Comparison of ENCODE assay signal across 2 cellular contexts in the genomic region with DNA sequence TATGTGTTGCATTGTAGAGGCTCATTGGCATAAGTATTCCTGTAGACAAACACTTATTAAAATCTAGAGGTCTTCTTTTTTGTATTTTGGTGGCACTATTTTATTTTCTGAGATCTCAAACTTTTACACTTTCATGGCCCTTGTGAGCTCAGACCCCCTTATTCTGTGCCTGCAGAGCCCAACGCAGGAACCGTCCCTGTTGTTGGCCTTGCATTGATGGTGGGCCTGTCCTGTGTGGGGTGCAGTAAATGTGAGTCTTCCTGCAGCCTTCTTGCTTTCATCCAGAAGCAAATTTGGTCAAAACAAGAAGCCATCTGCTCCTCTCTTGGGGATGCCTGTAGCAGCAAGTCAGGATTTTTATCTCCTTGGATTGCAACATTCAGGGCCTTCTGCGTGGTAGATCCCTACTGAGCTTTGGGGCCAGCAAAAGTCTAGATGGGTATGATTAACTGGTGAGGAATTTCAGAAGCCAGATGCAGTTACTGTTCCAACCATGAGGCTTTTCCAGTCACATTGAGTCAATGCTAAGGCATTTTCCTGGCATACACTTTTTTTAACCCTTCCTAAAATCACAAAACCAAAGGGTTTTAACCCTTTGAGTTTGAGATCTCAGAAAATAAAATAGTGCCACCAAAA.
TF ChIP-seq lines count a peak whose summit lies in the region.

No MANE protein-coding gene starts in this region.

TF ChIP-seq in A549, 52 proteins besides CTCF, POLR2A, EP300 and RAD21 (continued from another document):
- TF ChIP-seq HOXB5 (CRISPR knock-in tag; IDR thresholded peaks at IDR 0.05) (peak; percentile 35; the same call in 1 of the 2 replicates), ZSCAN20 (CRISPR knock-in tag; IDR thresholded peaks at IDR 0.05) (0 out of 2 replicates have a peak, but pooled peaks have one; percentile 37), MYC (IDR thresholded peaks at IDR 0.05; ENCODE audit: borderline replicate concordance, low read length) (peak; percentile 70), JUNB (IDR thresholded peaks at IDR 0.05) (peak; percentile 96), NFE2L2 (conservative IDR thresholded peaks at IDR 0.05; ENCODE audit: low read length) (no peak), JUN (IDR thresholded peaks at IDR 0.05) (peak; percentile 88 to 91), SMC3 (IDR thresholded peaks at IDR 0.05) (peak; percentile 44; the same call in 1 of the 3 replicates), HOXA7 (CRISPR knock-in tag; IDR thresholded peaks at IDR 0.05) (no peak), RCOR1 (IDR thresholded peaks at IDR 0.05; ENCODE audit: low read depth, low read length) (0 out of 2 replicates have a peak, but pooled peaks have one; percentile 30), GATA3 (IDR thresholded peaks at IDR 0.05; ENCODE audit: borderline replicate concordance) (peak; percentile 96), FOSL2 (IDR thresholded peaks at IDR 0.05) (peak; percentile 96), FOSL2 (CRISPR knock-in tag; IDR thresholded peaks at IDR 0.05) (peak; percentile 98), FOXS1 (CRISPR knock-in tag; IDR thresholded peaks at IDR 0.05) (peak; percentile 18; the same call in 1 of the 2 replicates), TFCP2L1 (CRISPR knock-in tag; IDR thresholded peaks at IDR 0.05) (no peak), POLR2AphosphoS2 (conservative IDR thresholded peaks at IDR 0.05; ENCODE audit: low read length) (peak; percentile 18; the same call in 1 of the 2 replicates), ZC3H11A (IDR thresholded peaks at IDR 0.05) (no peak), CEBPB (IDR thresholded peaks at IDR 0.05) (peak; percentile 96 to 100)
- TF ChIP-seq, protein P1, sequence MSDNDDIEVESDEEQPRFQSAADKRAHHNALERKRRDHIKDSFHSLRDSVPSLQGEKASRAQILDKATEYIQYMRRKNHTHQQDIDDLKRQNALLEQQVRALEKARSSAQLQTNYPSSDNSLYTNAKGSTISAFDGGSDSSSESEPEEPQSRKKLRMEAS (IDR thresholded peaks at IDR 0.05) = peak; percentile 94
- TF ChIP-seq, protein P2, sequence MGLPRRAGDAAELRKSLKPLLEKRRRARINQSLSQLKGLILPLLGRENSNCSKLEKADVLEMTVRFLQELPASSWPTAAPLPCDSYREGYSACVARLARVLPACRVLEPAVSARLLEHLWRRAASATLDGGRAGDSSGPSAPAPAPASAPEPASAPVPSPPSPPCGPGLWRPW (IDR thresholded peaks at IDR 0.05) = 0 out of 2 replicates have a peak, but pooled peaks have one; percentile 34
- TF ChIP-seq, protein P3, sequence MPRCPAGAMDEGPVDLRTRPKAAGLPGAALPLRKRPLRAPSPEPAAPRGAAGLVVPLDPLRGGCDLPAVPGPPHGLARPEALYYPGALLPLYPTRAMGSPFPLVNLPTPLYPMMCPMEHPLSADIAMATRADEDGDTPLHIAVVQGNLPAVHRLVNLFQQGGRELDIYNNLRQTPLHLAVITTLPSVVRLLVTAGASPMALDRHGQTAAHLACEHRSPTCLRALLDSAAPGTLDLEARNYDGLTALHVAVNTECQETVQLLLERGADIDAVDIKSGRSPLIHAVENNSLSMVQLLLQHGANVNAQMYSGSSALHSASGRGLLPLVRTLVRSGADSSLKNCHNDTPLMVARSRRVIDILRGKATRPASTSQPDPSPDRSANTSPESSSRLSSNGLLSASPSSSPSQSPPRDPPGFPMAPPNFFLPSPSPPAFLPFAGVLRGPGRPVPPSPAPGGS (IDR thresholded peaks at IDR 0.05) = peak; percentile 86; the same call in 2 of the 3 replicates
- TF ChIP-seq, protein P4, sequence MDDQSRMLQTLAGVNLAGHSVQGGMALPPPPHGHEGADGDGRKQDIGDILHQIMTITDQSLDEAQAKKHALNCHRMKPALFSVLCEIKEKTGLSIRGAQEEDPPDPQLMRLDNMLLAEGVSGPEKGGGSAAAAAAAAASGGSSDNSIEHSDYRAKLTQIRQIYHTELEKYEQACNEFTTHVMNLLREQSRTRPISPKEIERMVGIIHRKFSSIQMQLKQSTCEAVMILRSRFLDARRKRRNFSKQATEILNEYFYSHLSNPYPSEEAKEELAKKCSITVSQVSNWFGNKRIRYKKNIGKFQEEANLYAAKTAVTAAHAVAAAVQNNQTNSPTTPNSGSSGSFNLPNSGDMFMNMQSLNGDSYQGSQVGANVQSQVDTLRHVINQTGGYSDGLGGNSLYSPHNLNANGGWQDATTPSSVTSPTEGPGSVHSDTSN (IDR thresholded peaks at IDR 0.05) = peak; percentile 74

TF ChIP-seq in IMR-90, 13 proteins besides CTCF, POLR2A, EP300 and RAD21 (continued from another document):
- TF ChIP-seq, protein P5, sequence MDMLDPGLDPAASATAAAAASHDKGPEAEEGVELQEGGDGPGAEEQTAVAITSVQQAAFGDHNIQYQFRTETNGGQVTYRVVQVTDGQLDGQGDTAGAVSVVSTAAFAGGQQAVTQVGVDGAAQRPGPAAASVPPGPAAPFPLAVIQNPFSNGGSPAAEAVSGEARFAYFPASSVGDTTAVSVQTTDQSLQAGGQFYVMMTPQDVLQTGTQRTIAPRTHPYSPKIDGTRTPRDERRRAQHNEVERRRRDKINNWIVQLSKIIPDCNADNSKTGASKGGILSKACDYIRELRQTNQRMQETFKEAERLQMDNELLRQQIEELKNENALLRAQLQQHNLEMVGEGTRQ (IDR thresholded peaks at IDR 0.05; ENCODE audit: low read depth, low read length) = no peak
- TF ChIP-seq RCOR1 (IDR thresholded peaks at IDR 0.05; ENCODE audit: insufficient replicate concordance, low read length) (peak; percentile 100), BHLHE40 (IDR thresholded peaks at IDR 0.05; ENCODE audit: low read depth, low read length) (peak; percentile 27; the same call in 1 of the 2 replicates)
TF ChIP-seq in IMR-90: peak in this region for 5.
